19 cellular contexts compared by ENCODE assay signal in the genomic region with DNA sequence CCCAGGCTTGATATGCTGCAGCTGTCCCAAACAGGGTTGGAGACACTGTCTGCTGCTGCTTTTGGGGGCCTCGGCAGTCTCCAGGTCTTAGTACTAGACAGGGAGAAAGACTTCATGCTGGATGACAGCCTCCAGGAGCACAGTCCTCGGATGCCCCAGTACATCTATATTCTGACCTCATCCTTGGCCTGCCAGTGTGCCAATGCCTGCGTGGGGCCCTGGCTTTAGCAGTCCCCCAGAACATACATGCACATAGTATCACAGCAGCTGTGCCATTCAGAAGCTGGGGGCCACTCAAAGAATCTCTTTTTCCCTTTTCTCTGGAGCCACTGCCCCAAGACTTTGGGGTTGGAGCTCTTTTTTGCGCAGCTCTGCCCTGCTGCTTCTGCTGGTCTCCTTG.
"Had no signal": no experiment of that assay in that cellular context is flagged by ENCODE, and none has a peak within 500 bp of the region (broad histone marks: within the 10 kb centered on the region; RNA-seq: fewer than 3 reads in every experiment).

No MANE protein-coding gene starts in this region.

- DNase-seq: colonic mucosa; effector memory CD4-positive, alpha-beta T cell; foreskin keratinocyte; heart left ventricle; islet precursor cell; kidney glomerular epithelial cell; natural killer cell; stimulated activated CD4-positive, alpha-beta T cell treated with anti-CD3 and anti-CD28 coated beads, Interleukin-4, amount 100 ng/mL, for 4 hours; stimulated activated naive CD8-positive, alpha-beta T cell treated with anti-CD3 and anti-CD28 coated beads, Interleukin-15, Interleukin-2, amounts not matched to agents 100 U/mL and 50 U/mL, for 24 hours; trophoblast cell had no signal

- H3K27ac ChIP-seq: colonic mucosa, esophagus muscularis mucosa, foreskin keratinocyte, heart left ventricle, neutrophil, prostate gland, right atrium auricular region, suprapubic skin had no signal

- H3K4me3 ChIP-seq: colonic mucosa, esophagus muscularis mucosa, gastroesophageal sphincter, heart left ventricle, lung, prostate gland, right atrium auricular region, suprapubic skin had no signal

- H3K27me3 ChIP-seq: colonic mucosa, esophagus muscularis mucosa, foreskin keratinocyte, gastroesophageal sphincter, heart left ventricle, neutrophil, right atrium auricular region, suprapubic skin had no signal

- H3K4me1 ChIP-seq: colonic mucosa, prostate gland had no signal

- ATAC-seq: foreskin keratinocyte; gastroesophageal sphincter; heart left ventricle; natural killer cell; sciatic nerve; stimulated activated memory B cell treated with anti-CD40 and anti-IgM and Interleukin-4, amounts not matched to agents 10 μg/mL and 1 μg/mL and 100 μg/mL, for 72 hours; stimulated activated naive CD8-positive, alpha-beta T cell treated with anti-CD3 and anti-CD28 coated beads, Interleukin-15, Interleukin-2, amounts not matched to agents 100 U/mL and 50 U/mL, for 24 hours had no signal

- H3K36me3 ChIP-seq: colonic mucosa, esophagus muscularis mucosa, gastroesophageal sphincter, heart left ventricle, neutrophil, prostate gland, right atrium auricular region, suprapubic skin had no signal

- H3K9me3 ChIP-seq: colonic mucosa, esophagus muscularis mucosa, gastroesophageal sphincter, heart left ventricle, neutrophil, prostate gland, right atrium auricular region, suprapubic skin had no signal
